20 cellular contexts compared by ENCODE assay signal in genomic region chr4:128384091-128384520, GRCh38.
A peak's percentile ranks its signal among the peaks of the same experiment; 100 is the strongest.
DNase-seq lines count a peak whose midpoint lies in the region; ATAC-seq, FAIRE-seq and TF ChIP-seq lines count a peak whose summit lies in the region.
"Had no signal": no experiment of that assay in that cellular context is flagged by ENCODE, and none has a peak within 500 bp of the region (broad histone marks: within the 10 kb centered on the region; RNA-seq: fewer than 3 reads in every experiment).

No MANE protein-coding gene starts in this region.

- WGBS in H9 (ENCODE audit: extremely low coverage, insufficient read length, low lambda C conversion rate): no CpG with 5 or more reads among the region's 2 CpGs

- H3K4me1 ChIP-seq in lower lobe of right lung (peaks cover 18% of the 10 kb centered on the region), H9 (ENCODE audit: insufficient read depth, low read length) (peaks cover 6% of the 10 kb centered on the region)

- peaks cover 27 to 30% of the 10 kb centered on the region in 2 experiments for H3K4me1 Mint-ChIP-seq in H9
- H3K4me1 Mint-ChIP-seq: natural killer cell had no signal

- no peak overlapping the region for H3K14ac ChIP-seq in H9 (ENCODE audit: insufficient read depth, low read length)

- no peak overlapping the region for H4K8ac ChIP-seq in H9 (replicated peaks; ENCODE audit: insufficient read length, low read depth, low read length)

- ATAC-seq in lower lobe of right lung: no peak
- no peak for ATAC-seq in GM19397 (IDR thresholded peaks at IDR 0.05; ENCODE audit: unreplicated experiment)
- no peak for ATAC-seq in GM18505 (IDR thresholded peaks at IDR 0.05; ENCODE audit: unreplicated experiment)
- ATAC-seq: effector memory CD8-positive, alpha-beta T cell; HCT116; left colon; natural killer cell had no signal

- H3K4me3 ChIP-seq in choroid plexus epithelial cell (ENCODE audit: low read depth, low read length): no peak overlapping the region
- no peak overlapping the region for H3K4me3 ChIP-seq in lower lobe of right lung

- no peak overlapping the region for H4K91ac ChIP-seq in H9 (ENCODE audit: insufficient read length, low read depth, low read length)

- H3K4me3 Mint-ChIP-seq in H9: no peak overlapping the region
- H3K4me3 Mint-ChIP-seq: effector memory CD8-positive, alpha-beta T cell; natural killer cell had no signal

- H3K9me3 ChIP-seq in lower lobe of right lung (no peaks in the 10 kb centered on the region), H9 (ENCODE audit: control insufficient read depth, low read depth, low read length) (no peaks in the 10 kb centered on the region)

- H2BK12ac ChIP-seq in H9 (ENCODE audit: insufficient read length, low read depth, low read length): no peak overlapping the region

- no peak overlapping the region for H2AK5ac ChIP-seq in H9 (ENCODE audit: insufficient read length, low read length)

- H3K27ac ChIP-seq in lower lobe of right lung (peak overlapping the region; percentile 5), H9 (ENCODE audit: insufficient read length, low read depth, low read length) (no peak overlapping the region)
- H3K27ac ChIP-seq: 22Rv1 had no signal

- no peak overlapping the region for H3K27ac Mint-ChIP-seq in H9
- H3K27ac Mint-ChIP-seq: effector memory CD8-positive, alpha-beta T cell; natural killer cell had no signal

- H3K36me3 ChIP-seq in lower lobe of right lung: no peaks in the 10 kb centered on the region

- H3K4ac ChIP-seq in H9 (ENCODE audit: low read depth, low read length): no peak overlapping the region

- FAIRE-seq in HTR-8/SVneo (lab: Jason Lieb, UNC): no peak

- no peak overlapping the region for H4K5ac ChIP-seq in H9 (ENCODE audit: insufficient read length, low read depth, low read length)

- intact Hi-C loops in lower lobe of right lung (cut with DNase I): no loop called here

- no peaks in the 10 kb centered on the region for H3K79me2 ChIP-seq in H9 (ENCODE audit: insufficient read depth, low read length)

- H3K23ac ChIP-seq in H9 (ENCODE audit: insufficient read length, low read depth, low read length): no peak overlapping the region

- no peak overlapping the region for H2BK120ac ChIP-seq in H9 (ENCODE audit: low read depth, low read length, poor library complexity, severe bottlenecking)

- no peak for TF ChIP-seq POLR2A in GM18505 (IDR thresholded peaks at IDR 0.05; ENCODE audit: borderline replicate concordance, extremely low read depth, insufficient read depth, insufficient read length)

- no peaks in the 10 kb centered on the region for H3K79me1 ChIP-seq in H9 (ENCODE audit: insufficient read depth, low read depth, low read length, poor library complexity, severe bottlenecking)

- H3K27me3 Mint-ChIP-seq in H9 (ENCODE audit: low read depth): no peaks in the 10 kb centered on the region
- H3K27me3 Mint-ChIP-seq: effector memory CD8-positive, alpha-beta T cell had no signal

- no peaks in the 10 kb centered on the region for H3K9me3 Mint-ChIP-seq in H9
- H3K9me3 Mint-ChIP-seq: effector memory CD8-positive, alpha-beta T cell; natural killer cell had no signal

- no peak overlapping the region for H2AFZ ChIP-seq in H9 (ENCODE audit: low read length)

- H2BK15ac ChIP-seq in H9 (ENCODE audit: low read depth, low read length): no peak overlapping the region

- no peak overlapping the region for H3K9ac ChIP-seq in H9 (ENCODE audit: extremely low read depth, insufficient read length, low read length)

- H4K20me1 ChIP-seq in H9 (ENCODE audit: control insufficient read depth, insufficient read depth, insufficient read length): no peaks in the 10 kb centered on the region

- H3K23me2 ChIP-seq in H9 (ENCODE audit: insufficient read length, low read depth, low read length, poor library complexity, severe bottlenecking): no peaks in the 10 kb centered on the region

- DNase-seq in A172 (ENCODE audit: low spot score) (peak; percentile 84), HTR-8/SVneo (ENCODE audit: insufficient read length, low spot score) (peak; percentile 26), choroid plexus epithelial cell (ENCODE audit: low read depth) (peak; percentile 89), lower lobe of right lung (no peak), H9 (no peak), NCI-H2196 (lab: John Stamatoyannopoulos, UW; ENCODE audit: unreplicated experiment) (no peak)
- DNase-seq: activated effector memory CD4-positive, alpha-beta T cell treated with anti-CD3 and anti-CD28 coated beads, Interleukin-2, amount 50 U/mL, for 16 hours; COR-L47; effector memory CD8-positive, alpha-beta T cell; head of caudate nucleus; KG1; left colon; natural killer cell; NCI-H1417 treated with DMSO at 0.1 percent for 48 hours; NCI-H510A; stimulated activated CD8-positive, alpha-beta memory T cell treated with anti-CD3 and anti-CD28 coated beads, Interleukin-4, amount 100 ng/mL, for 48 hours had no signal

- no peak for TF ChIP-seq CTCF in choroid plexus epithelial cell (conservative IDR thresholded peaks at IDR 0.05; ENCODE audit: low read depth, low read length)
- no peak for TF ChIP-seq CTCF in lower lobe of right lung (IDR thresholded peaks at IDR 0.05)
- TF ChIP-seq CTCF in H9 (conservative IDR thresholded peaks at IDR 0.05): no peak

- no peak overlapping the region for H3K4me2 ChIP-seq in H9 (ENCODE audit: insufficient read depth, insufficient read length, low read length)

- H3K36me3 Mint-ChIP-seq in H9 (ENCODE audit: insufficient read depth in 1 of 3, low read depth in 3 of 3): peaks cover 0 to under 1% (median 0%) of the 10 kb centered on the region in 3 experiments; a peak in 1 of 7 replicates
- H3K36me3 Mint-ChIP-seq: natural killer cell had no signal

- H3T11ph ChIP-seq in H9 (ENCODE audit: low read length): no peak overlapping the region

- no peak overlapping the region for H2BK20ac ChIP-seq in H9 (ENCODE audit: low read depth, low read length, poor library complexity, severe bottlenecking)

- H2BK5ac ChIP-seq in H9 (ENCODE audit: insufficient read length, low read length): no peak overlapping the region

- no peak overlapping the region for H3K56ac ChIP-seq in H9 (ENCODE audit: insufficient read length, low read depth, low read length)

- H3K27me3 ChIP-seq in lower lobe of right lung (ENCODE audit: low read depth): no peaks in the 10 kb centered on the region
- H3K27me3 ChIP-seq in H9 (ENCODE audit: insufficient read depth, low read length): no peaks in the 10 kb centered on the region

- H3K18ac ChIP-seq in H9 (ENCODE audit: insufficient read length, low read depth, low read length): no peak overlapping the region

Comparison
In these comparisons a context has a peak if more than half of its experiments do, and no peak if none do; other contexts are left out.
1. DNase-seq: peak in A172 (single experiment), HTR-8/SVneo (single experiment) and choroid plexus epithelial cell (single experiment); none in lower lobe of right lung (single experiment), H9 (single experiment) and NCI-H2196 (single experiment).